11 cellular contexts compared by ENCODE assay signal in genomic region chr1:158793604-158794003, GRCh38. TPM values are rescaled to one million over a fixed set of nuclear protein-coding genes. Genes with fewer than 3 reads are reported as not detected.
DNase-seq lines count a peak whose midpoint lies in the region; ATAC-seq and TF ChIP-seq lines count a peak whose summit lies in the region.
"Had no signal": no experiment of that assay in that cellular context is flagged by ENCODE, and none has a peak within 500 bp of the region (broad histone marks: within the 10 kb centered on the region; RNA-seq: fewer than 3 reads in every experiment).

No MANE protein-coding gene starts in this region.

- H3K27ac Mint-ChIP-seq in T-cell, result no peak overlapping the region
- H3K27ac Mint-ChIP-seq: dendritic cell treated with granulocyte-macrophage colony-stimulating factor and Interleukin-4, amounts not matched to agents 40 ng/mL and 50 ng/mL, for 4 days had no signal

- no peaks in the 10 kb centered on the region for H3K9me3 Mint-ChIP-seq in T-cell

- POLR2A ChIA-PET in AG04450 (lab: Yijun Ruan, JAX) (no interaction called here), T-cell (lab: Charles Lee) (no interaction called here), RWPE1 (lab: Yijun Ruan, JAX; ENCODE audit: low non-redundant PET) (no interaction called here)

- TF ChIP-seq CTCF in AG04450 (IDR thresholded peaks at IDR 0.05; ENCODE audit: low read depth, low read length) (peak; percentile 20; the same call in 1 of the 2 replicates), fibroblast of pulmonary artery (IDR thresholded peaks at IDR 0.05; ENCODE audit: low read length, missing control alignments) (peak; percentile 20), RWPE1 (conservative IDR thresholded peaks at IDR 0.05; ENCODE audit: low read depth) (no peak)

- no peaks in the 10 kb centered on the region for H3K36me3 Mint-ChIP-seq in T-cell

- CTCF ChIA-PET in AG04450 (lab: Charles Lee) (no interaction called here), T-cell (lab: Charles Lee) (interaction anchor here (0.5 to 2.6 kb wide), 7 partner anchors 25 to 587 kb away, joined by 3 to 13 read pairs (median 3); no protein-coding TSS in a partner anchor), RWPE1 (lab: Yijun Ruan, JAX) (no interaction called here)

- no peaks in the 10 kb centered on the region for H3K4me1 Mint-ChIP-seq in T-cell

- no peak overlapping the region for H3K4me3 Mint-ChIP-seq in T-cell
- H3K4me3 Mint-ChIP-seq: dendritic cell treated with granulocyte-macrophage colony-stimulating factor and Interleukin-4, amounts not matched to agents 40 ng/mL and 50 ng/mL, for 4 days had no signal

- H3K27ac ChIP-seq in AG04450 (ENCODE audit: low read depth, low read length) (no peak overlapping the region), RWPE1 (no peak overlapping the region)

- ATAC-seq in GM19395 (IDR thresholded peaks at IDR 0.05; ENCODE audit: unreplicated experiment) (peak; percentile 53), T-cell (replicated peaks in 1 of 4) (peak in 2 of 4 experiments; percentile 35 to 62), GM21528 (IDR thresholded peaks at IDR 0.05; ENCODE audit: low FRiP score, unreplicated experiment) (no peak), HG02623 (IDR thresholded peaks at IDR 0.05; ENCODE audit: unreplicated experiment) (no peak)
- no peak for ATAC-seq in activated CD4-positive, CD25-positive, alpha-beta regulatory T cell treated with anti-CD3 and anti-CD28 coated beads, Interleukin-2, amount 50 U/mL, for 24 hours

- H3K27me3 ChIP-seq in AG04450 (ENCODE audit: control insufficient read depth, insufficient read depth, low read length), result no peaks in the 10 kb centered on the region

- DNase-seq in AG04450 (ENCODE audit: low read depth, low spot score), result no peak
- DNase-seq in T-cell, result peak in 27 of 34 experiments; percentile 3 to 40 (median 22)
- no peak for DNase-seq in fibroblast of pulmonary artery (ENCODE audit: low read depth)
- DNase-seq in RWPE1 (ENCODE audit: low spot score), result no peak
- DNase-seq: GDM1 had no signal

- H3K4me3 ChIP-seq in AG04450 (ENCODE audit: low read depth, low read length) (no peak overlapping the region), fibroblast of pulmonary artery (replicated peaks; ENCODE audit: low read depth, low read length) (no peak overlapping the region)

- H3K9me3 ChIP-seq in AG04450 (ENCODE audit: control insufficient read depth, insufficient read depth, low read length), result no peaks in the 10 kb centered on the region

- peaks cover 0 to 15% of the 10 kb centered on the region in 2 donors for H3K27me3 Mint-ChIP-seq in T-cell
- H3K27me3 Mint-ChIP-seq: dendritic cell treated with granulocyte-macrophage colony-stimulating factor and Interleukin-4, amounts not matched to agents 40 ng/mL and 50 ng/mL, for 4 days had no signal

RNA-seq across cellular contexts. Expression of gene OR6N2, which starts 12.6 kb away (rescaled TPM):
- polyA plus RNA-seq in AG04450 (2011; rRNA removed), result not detected in 2 replicates
- polyA minus RNA-seq in AG04450 (2011; rRNA and poly(A)+ RNA removed), result not detected in 2 replicates
- not detected for total RNA-seq in T-cell
- total RNA-seq: myocyte had no signal

RNA-seq across cellular contexts. Expression of gene OR6N1, which starts 21.6 kb away (rescaled TPM):
- not detected in 2 replicates for polyA plus RNA-seq in AG04450 (2011; rRNA removed)
- polyA minus RNA-seq in AG04450 (2011; rRNA and poly(A)+ RNA removed), result not detected in 2 replicates
- not detected for total RNA-seq in T-cell
- total RNA-seq: myocyte had no signal

RNA-seq across cellular contexts. Expression of gene MNDA, which starts 37.5 kb away (rescaled TPM):
- polyA plus RNA-seq in AG04450 (2011; rRNA removed), result not detected in 2 replicates
- not detected in 2 replicates for polyA minus RNA-seq in AG04450 (2011; rRNA and poly(A)+ RNA removed)
- 1 to 10 TPM in 1 of 5 donors, under 1 TPM in 4; 0.20 to 1.2 (median 0.61) TPM for total RNA-seq in T-cell
- total RNA-seq: myocyte had no signal

RNA-seq across cellular contexts. Expression of gene OR6K6, which starts 39.1 kb away (rescaled TPM):
- not detected in 2 replicates for polyA plus RNA-seq in AG04450 (2011; rRNA removed)
- not detected in 2 replicates for polyA minus RNA-seq in AG04450 (2011; rRNA and poly(A)+ RNA removed)
- not detected for total RNA-seq in T-cell
- total RNA-seq: myocyte had no signal

Comparison
In these comparisons a context has a peak if more than half of its experiments do, and no peak if none do; other contexts are left out.
1. DNase-seq: peak in T-cell (27 of 34); none in AG04450 (single experiment), fibroblast of pulmonary artery (single experiment) and RWPE1 (single experiment).
2. CTCF ChIA-PET loops: an anchor here in T-cell (0.5 to 2.6 kb wide); none called in AG04450 and RWPE1.